In genomic region chr13:42334329-42334706, GRCh38 we compare ENCODE assay signal across 10 cellular contexts.
A peak's percentile ranks its signal among the peaks of the same experiment; 100 is the strongest.
DNase-seq lines count a peak whose midpoint lies in the region; ATAC-seq lines count a peak whose summit lies in the region.
"Had no signal": no experiment of that assay in that cellular context is flagged by ENCODE, and none has a peak within 500 bp of the region (broad histone marks: within the 10 kb centered on the region; RNA-seq: fewer than 3 reads in every experiment).

No MANE protein-coding gene starts in this region.

- no peak overlapping the region for H3K4me3 Mint-ChIP-seq in CD4-positive, CD25-positive, alpha-beta regulatory T cell
- H3K4me3 Mint-ChIP-seq in activated T-helper 2 cell treated with anti-CD3 and anti-CD28 coated beads, Interferon-gamma antibody, Interleukin-2, Interleukin-4, amounts not matched to agents 10 μg/mL and 5 μg/mL and 100 μg/mL, durations not matched to agents 14 hours and 24 hours and 36 hours (ENCODE audit: low read depth), result no peak overlapping the region

- peaks cover 4% of the 10 kb centered on the region for H3K4me1 ChIP-seq in CD4-positive, CD25-positive, alpha-beta regulatory T cell (ENCODE audit: control insufficient read depth, insufficient read depth, low read length, poor library complexity, severe bottlenecking)
- H3K4me1 ChIP-seq: prostate gland had no signal

- no peaks in the 10 kb centered on the region for H3K9me3 Mint-ChIP-seq in CD4-positive, CD25-positive, alpha-beta regulatory T cell
- H3K9me3 Mint-ChIP-seq in activated T-helper 2 cell treated with anti-CD3 and anti-CD28 coated beads, Interferon-gamma antibody, Interleukin-2, Interleukin-4, amounts not matched to agents 10 μg/mL and 5 μg/mL and 100 μg/mL, durations not matched to agents 14 hours and 24 hours and 36 hours, result no peaks in the 10 kb centered on the region

- H3K36me3 Mint-ChIP-seq in CD4-positive, CD25-positive, alpha-beta regulatory T cell, result no peaks in the 10 kb centered on the region
- H3K36me3 Mint-ChIP-seq in activated T-helper 2 cell treated with anti-CD3 and anti-CD28 coated beads, Interferon-gamma antibody, Interleukin-2, Interleukin-4, amounts not matched to agents 10 μg/mL and 5 μg/mL and 100 μg/mL, durations not matched to agents 14 hours and 24 hours and 36 hours (ENCODE audit: low read depth), result no peaks in the 10 kb centered on the region

- peaks cover 8 to 22% (median 12%) of the 10 kb centered on the region in 4 donors for H3K4me1 Mint-ChIP-seq in CD4-positive, CD25-positive, alpha-beta regulatory T cell
- peaks cover 51% of the 10 kb centered on the region for H3K4me1 Mint-ChIP-seq in activated T-helper 2 cell treated with anti-CD3 and anti-CD28 coated beads, Interferon-gamma antibody, Interleukin-2, Interleukin-4, amounts not matched to agents 10 μg/mL and 5 μg/mL and 100 μg/mL, durations not matched to agents 14 hours and 24 hours and 36 hours (ENCODE audit: low read depth)

- intact Hi-C loops in activated T-helper 2 cell treated with anti-CD3 and anti-CD28 coated beads, Interferon-gamma antibody, Interleukin-2, Interleukin-4, amounts not matched to agents 10 μg/mL and 5 μg/mL and 100 μg/mL, durations not matched to agents 14 hours and 24 hours and 36 hours (cut with micrococcal nuclease), result loop anchor here (1.0 to 2.0 kb wide), 2 partner anchors 43 to 60 kb away; no protein-coding TSS in a partner anchor

- H3K36me3 ChIP-seq in CD4-positive, CD25-positive, alpha-beta regulatory T cell (ENCODE audit: control insufficient read depth, insufficient read depth, low read length), result no peaks in the 10 kb centered on the region
- H3K36me3 ChIP-seq: prostate gland had no signal

- no peak overlapping the region for H3K27ac ChIP-seq in CD4-positive, CD25-positive, alpha-beta regulatory T cell (ENCODE audit: insufficient read depth, low read length, poor library complexity, severe bottlenecking)
- H3K27ac ChIP-seq: dorsolateral prefrontal cortex, prostate gland had no signal

- no peak for DNase-seq in CD4-positive, CD25-positive, alpha-beta regulatory T cell
- no peak for DNase-seq in activated T-helper 2 cell treated with anti-CD3 and anti-CD28 coated beads, Interferon-gamma antibody, Interleukin-2, Interleukin-4, amounts not matched to agents 10 μg/mL and 5 μg/mL and 100 μg/mL, durations not matched to agents 14 hours and 24 hours and 36 hours (ENCODE audit: low spot score)
- DNase-seq in T-helper 1 cell, result no peak
- no peak for DNase-seq in SKM-1 (lab: John Stamatoyannopoulos, UW; ENCODE audit: unreplicated experiment)
- DNase-seq: dorsolateral prefrontal cortex had no signal

- no peak overlapping the region for H3K4me3 ChIP-seq in CD4-positive, CD25-positive, alpha-beta regulatory T cell (ENCODE audit: low read depth, low read length)
- H3K4me3 ChIP-seq: dorsolateral prefrontal cortex, prostate gland had no signal

- H3K9me3 ChIP-seq in CD4-positive, CD25-positive, alpha-beta regulatory T cell (ENCODE audit: control insufficient read depth in 2 of 2, low read length in 2 of 2), result no peaks in the 10 kb centered on the region
- H3K9me3 ChIP-seq: prostate gland had no signal

- peak overlapping the region in 2 of 3 donors; percentile 60 to 87 for H3K27ac Mint-ChIP-seq in CD4-positive, CD25-positive, alpha-beta regulatory T cell
- H3K27ac Mint-ChIP-seq in activated T-helper 2 cell treated with anti-CD3 and anti-CD28 coated beads, Interferon-gamma antibody, Interleukin-2, Interleukin-4, amounts not matched to agents 10 μg/mL and 5 μg/mL and 100 μg/mL, durations not matched to agents 14 hours and 24 hours and 36 hours, result peak overlapping the region; percentile 77

- no peak for ATAC-seq in CD4-positive, CD25-positive, alpha-beta regulatory T cell (ENCODE audit: low read depth in 2 of 2)
- ATAC-seq in GM19025 (IDR thresholded peaks at IDR 0.05; ENCODE audit: low read depth, unreplicated experiment) (peak; percentile 19), HG03378 (IDR thresholded peaks at IDR 0.05; ENCODE audit: unreplicated experiment) (peak; percentile 28), GM19324 (IDR thresholded peaks at IDR 0.05; ENCODE audit: low FRiP score, unreplicated experiment) (no peak), HG03520 (IDR thresholded peaks at IDR 0.05; ENCODE audit: unreplicated experiment) (no peak)

- no peaks in the 10 kb centered on the region for H3K27me3 Mint-ChIP-seq in CD4-positive, CD25-positive, alpha-beta regulatory T cell
- no peaks in the 10 kb centered on the region for H3K27me3 Mint-ChIP-seq in activated T-helper 2 cell treated with anti-CD3 and anti-CD28 coated beads, Interferon-gamma antibody, Interleukin-2, Interleukin-4, amounts not matched to agents 10 μg/mL and 5 μg/mL and 100 μg/mL, durations not matched to agents 14 hours and 24 hours and 36 hours (ENCODE audit: low read depth)

- no peaks in the 10 kb centered on the region for H3K27me3 ChIP-seq in CD4-positive, CD25-positive, alpha-beta regulatory T cell (ENCODE audit: control insufficient read depth, insufficient read depth, low read length)
- H3K27me3 ChIP-seq: dorsolateral prefrontal cortex had no signal

Comparison
In these comparisons a context has a peak if more than half of its experiments do, and no peak if none do; other contexts are left out.
1. ATAC-seq: peak in GM19025 (single experiment) and HG03378 (single experiment); none in CD4-positive, CD25-positive, alpha-beta regulatory T cell (0 of 2), GM19324 (single experiment) and HG03520 (single experiment).